ENCODE assay signal across 15 cellular contexts in genomic region chr13:110125613-110126272, GRCh38.
DNase-seq lines count a peak whose midpoint lies in the region; ATAC-seq, FAIRE-seq and TF ChIP-seq lines count a peak whose summit lies in the region.
"Had no signal": no experiment of that assay in that cellular context is flagged by ENCODE, and none has a peak within 500 bp of the region (broad histone marks: within the 10 kb centered on the region; RNA-seq: fewer than 3 reads in every experiment).

No MANE protein-coding gene starts in this region.

- no peak overlapping the region for H2AFZ ChIP-seq in astrocyte (ENCODE audit: low read depth, low read length)

- no peak for TF ChIP-seq CTCF in GM13976 (IDR thresholded peaks at IDR 0.05; ENCODE audit: borderline replicate concordance, control extremely low read depth, extremely low read depth, insufficient read depth, missing control alignments)
- TF ChIP-seq CTCF in astrocyte (IDR thresholded peaks at IDR 0.05; ENCODE audit: insufficient read depth, low read depth, low read length), result no peak
- TF ChIP-seq CTCF in right atrium auricular region (IDR thresholded peaks at IDR 0.05), result no peak

- in situ Hi-C loops in GM13976 (cut with MboI; ENCODE audit: low sequenced_read_pairs, unreplicated experiment), result no loop called here

- ATAC-seq in stimulated activated naive B cell treated with anti-CD40 and anti-IgM and Interleukin-4, amounts not matched to agents 10 μg/mL and 1 μg/mL and 100 μg/mL, for 72 hours (replicated peaks), result no peak
- no peak for ATAC-seq in HG02885 (IDR thresholded peaks at IDR 0.05; ENCODE audit: poor library complexity, unreplicated experiment)
- ATAC-seq: activated naive CD4-positive, alpha-beta T cell treated with anti-CD3 and anti-CD28 coated beads, Interleukin-2, amount 50 U/mL, for 72 hours; naive thymus-derived CD8-positive, alpha-beta T cell had no signal

- no peak for FAIRE-seq in astrocyte (lab: Jason Lieb, UNC)

- H3K9me3 ChIP-seq in astrocyte (ENCODE audit: insufficient read depth, low read depth, low read length), result no peaks in the 10 kb centered on the region
- H3K9me3 ChIP-seq in right atrium auricular region, result no peaks in the 10 kb centered on the region
- H3K9me3 ChIP-seq: BE2C had no signal

- no peaks in the 10 kb centered on the region for H3K36me3 Mint-ChIP-seq in astrocyte (ENCODE audit: low read depth, unreplicated experiment)
- H3K36me3 Mint-ChIP-seq in stimulated activated naive B cell treated with anti-CD40 and anti-IgM and Interleukin-4, amounts not matched to agents 10 μg/mL and 1 μg/mL and 100 μg/mL, for 72 hours, result no peaks in the 10 kb centered on the region
- no peaks in the 10 kb centered on the region for H3K36me3 Mint-ChIP-seq in activated T-cell treated with anti-CD3 and anti-CD28 coated beads, Interleukin-2, amount 50 U/mL, for 24 hours (ENCODE audit: low read depth)
- H3K36me3 Mint-ChIP-seq: activated naive CD4-positive, alpha-beta T cell treated with anti-CD3 and anti-CD28 coated beads, Interleukin-2, amount 50 U/mL, for 72 hours had no signal

- no peaks in the 10 kb centered on the region for H3K36me3 ChIP-seq in astrocyte (ENCODE audit: insufficient read depth, low read length)
- H3K36me3 ChIP-seq in right atrium auricular region, result no peaks in the 10 kb centered on the region
- H3K36me3 ChIP-seq: BE2C had no signal

- H3K27ac Mint-ChIP-seq in astrocyte (ENCODE audit: unreplicated experiment), result peak overlapping the region; percentile 73
- no peak overlapping the region for H3K27ac Mint-ChIP-seq in stimulated activated naive B cell treated with anti-CD40 and anti-IgM and Interleukin-4, amounts not matched to agents 10 μg/mL and 1 μg/mL and 100 μg/mL, for 72 hours
- H3K27ac Mint-ChIP-seq in activated T-cell treated with anti-CD3 and anti-CD28 coated beads, Interleukin-2, amount 50 U/mL, for 24 hours, result no peak overlapping the region
- H3K27ac Mint-ChIP-seq: activated naive CD4-positive, alpha-beta T cell treated with anti-CD3 and anti-CD28 coated beads, Interleukin-2, amount 50 U/mL, for 72 hours had no signal

- DNase-seq in GM13976 (ENCODE audit: low spot score), result peak; percentile 8
- DNase-seq in astrocyte (ENCODE audit: low read depth), result no peak
- no peak for DNase-seq in right atrium auricular region (ENCODE audit: low spot score)
- peak; percentile 36 for DNase-seq in retina
- DNase-seq in stimulated activated naive B cell treated with anti-CD40 and anti-IgM and Interleukin-4, amounts not matched to agents 10 μg/mL and 1 μg/mL and 100 μg/mL, for 72 hours, result no peak
- no peak for DNase-seq in activated T-cell treated with anti-CD3 and anti-CD28 coated beads, Interleukin-2, amount 50 U/mL, for 24 hours
- DNase-seq in EL, result no peak
- DNase-seq: activated CD4-positive, alpha-beta T cell treated with anti-CD3 and anti-CD28 coated beads, Interleukin-2, amount 50 U/mL, for 48 hours; BE2C; effector memory CD4-positive, alpha-beta T cell; GF-D8; naive thymus-derived CD8-positive, alpha-beta T cell; stimulated activated CD4-positive, alpha-beta T cell treated with anti-CD3 and anti-CD28 coated beads, Interleukin-2, amount 100 ng/mL, for 24 hours had no signal

- H3K27ac ChIP-seq in astrocyte (ENCODE audit: low read depth, low read length) (peak overlapping the region; percentile 91), right atrium auricular region (peak overlapping the region; percentile 85 to 91)

- peaks cover 2% of the 10 kb centered on the region for H3K9me3 Mint-ChIP-seq in astrocyte (ENCODE audit: unreplicated experiment)
- H3K9me3 Mint-ChIP-seq in stimulated activated naive B cell treated with anti-CD40 and anti-IgM and Interleukin-4, amounts not matched to agents 10 μg/mL and 1 μg/mL and 100 μg/mL, for 72 hours, result peaks cover 0 to 1% of the 10 kb centered on the region in 2 donors
- H3K9me3 Mint-ChIP-seq in activated T-cell treated with anti-CD3 and anti-CD28 coated beads, Interleukin-2, amount 50 U/mL, for 24 hours, result no peaks in the 10 kb centered on the region
- H3K9me3 Mint-ChIP-seq: activated naive CD4-positive, alpha-beta T cell treated with anti-CD3 and anti-CD28 coated beads, Interleukin-2, amount 50 U/mL, for 72 hours had no signal

- peak overlapping the region; percentile 69 for H3K4me3 Mint-ChIP-seq in astrocyte (ENCODE audit: unreplicated experiment)
- H3K4me3 Mint-ChIP-seq in stimulated activated naive B cell treated with anti-CD40 and anti-IgM and Interleukin-4, amounts not matched to agents 10 μg/mL and 1 μg/mL and 100 μg/mL, for 72 hours, result no peak overlapping the region
- H3K4me3 Mint-ChIP-seq in activated T-cell treated with anti-CD3 and anti-CD28 coated beads, Interleukin-2, amount 50 U/mL, for 24 hours, result no peak overlapping the region
- H3K4me3 Mint-ChIP-seq: naive thymus-derived CD8-positive, alpha-beta T cell had no signal

- peak overlapping the region; percentile 71 for H3K4me2 ChIP-seq in astrocyte (ENCODE audit: low read length)

- H3K27me3 ChIP-seq in astrocyte (ENCODE audit: insufficient read depth, low read length), result no peaks in the 10 kb centered on the region
- H3K27me3 ChIP-seq in right atrium auricular region, result no peaks in the 10 kb centered on the region

- peaks cover 47% of the 10 kb centered on the region for H3K4me1 Mint-ChIP-seq in astrocyte (ENCODE audit: low read depth, unreplicated experiment)
- H3K4me1 Mint-ChIP-seq in stimulated activated naive B cell treated with anti-CD40 and anti-IgM and Interleukin-4, amounts not matched to agents 10 μg/mL and 1 μg/mL and 100 μg/mL, for 72 hours, result peaks cover 4 to 20% of the 10 kb centered on the region in 2 donors
- no peaks in the 10 kb centered on the region for H3K4me1 Mint-ChIP-seq in activated T-cell treated with anti-CD3 and anti-CD28 coated beads, Interleukin-2, amount 50 U/mL, for 24 hours (ENCODE audit: low read depth)

- no peaks in the 10 kb centered on the region for H3K27me3 Mint-ChIP-seq in astrocyte (ENCODE audit: low read depth, unreplicated experiment)
- peaks cover 23 to 45% of the 10 kb centered on the region in 2 donors for H3K27me3 Mint-ChIP-seq in stimulated activated naive B cell treated with anti-CD40 and anti-IgM and Interleukin-4, amounts not matched to agents 10 μg/mL and 1 μg/mL and 100 μg/mL, for 72 hours
- peaks cover 63% of the 10 kb centered on the region for H3K27me3 Mint-ChIP-seq in activated T-cell treated with anti-CD3 and anti-CD28 coated beads, Interleukin-2, amount 50 U/mL, for 24 hours

- no peaks in the 10 kb centered on the region for H4K20me1 ChIP-seq in astrocyte (ENCODE audit: insufficient read depth, low read length)

- no peaks in the 10 kb centered on the region for H3K79me2 ChIP-seq in astrocyte (ENCODE audit: insufficient read depth, low read length)

- peak overlapping the region; percentile 18 for H3K4me3 ChIP-seq in astrocyte (ENCODE audit: insufficient read depth, low read depth, low read length)
- no peak overlapping the region for H3K4me3 ChIP-seq in right atrium auricular region

- H3K9ac ChIP-seq in astrocyte (ENCODE audit: low read length), result peak overlapping the region; percentile 75

- H3K4me1 ChIP-seq in astrocyte (ENCODE audit: insufficient read depth, low read length), result peaks cover 69% of the 10 kb centered on the region
- peaks cover 0 to 50% of the 10 kb centered on the region in 2 donors for H3K4me1 ChIP-seq in right atrium auricular region
- H3K4me1 ChIP-seq: BE2C had no signal

Comparison
In these comparisons a context has a peak if more than half of its experiments do, and no peak if none do; other contexts are left out.
1. DNase-seq: peak in GM13976 (single experiment) and retina (single experiment); none in astrocyte (single experiment), right atrium auricular region (single experiment), stimulated activated naive B cell treated with anti-CD40 and anti-IgM and Interleukin-4, amounts not matched to agents 10 μg/mL and 1 μg/mL and 100 μg/mL, for 72 hours (single experiment), activated T-cell treated with anti-CD3 and anti-CD28 coated beads, Interleukin-2, amount 50 U/mL, for 24 hours (single experiment) and EL (single experiment).